Comparison of ENCODE assay signal across 8 cellular contexts in the genomic region with DNA sequence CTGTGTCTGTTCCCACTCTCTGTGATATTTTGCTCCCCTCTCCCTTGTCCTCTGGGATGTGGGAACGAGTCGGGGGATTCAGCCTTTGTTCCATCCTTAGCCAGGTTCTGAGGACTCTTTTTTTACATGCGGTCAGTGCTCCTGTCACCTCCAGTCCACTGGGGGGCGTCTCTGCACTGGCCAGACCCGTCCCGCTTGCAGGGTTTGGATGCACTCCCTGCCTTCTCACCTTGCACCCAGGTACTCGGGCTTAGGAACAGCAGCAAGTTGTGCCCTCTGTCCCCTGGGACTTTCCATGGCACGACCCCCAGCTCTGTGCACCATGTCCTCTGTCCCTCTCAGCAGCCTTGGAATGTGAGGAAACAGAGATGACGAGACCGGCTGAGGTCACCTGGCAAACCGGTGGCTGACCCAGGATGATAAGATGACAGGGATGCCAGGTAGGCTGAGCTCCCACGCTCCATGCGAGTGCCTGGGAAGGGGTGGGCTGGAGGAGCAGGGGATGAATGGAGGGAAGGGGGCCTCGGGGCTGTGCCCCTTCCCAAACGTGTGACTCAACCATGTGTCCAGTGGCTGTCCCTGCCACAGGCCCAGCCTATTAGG. TPM values are rescaled to one million over a fixed set of nuclear protein-coding genes. Genes with fewer than 3 reads are reported as not detected.
A peak's percentile ranks its signal among the peaks of the same experiment; 100 is the strongest.
DNase-seq lines count a peak whose midpoint lies in the region; ATAC-seq and TF ChIP-seq lines count a peak whose summit lies in the region.

No MANE protein-coding gene starts in this region.

- no peak overlapping the region for H2AFZ ChIP-seq in parathyroid adenoma

- no peak overlapping the region for H3K9ac ChIP-seq in parathyroid adenoma

- no peak overlapping the region for H3K4me3 ChIP-seq in fibroblast of the aortic adventitia (ENCODE audit: low read depth, low read length)
- no peak overlapping the region for H3K4me3 ChIP-seq in parathyroid adenoma (ENCODE audit: low read depth, low read length)

- H3K79me2 ChIP-seq in parathyroid adenoma = no peaks in the 10 kb centered on the region

- H3K36me3 ChIP-seq in parathyroid adenoma (ENCODE audit: control insufficient read depth, insufficient read depth, low read length) = no peaks in the 10 kb centered on the region

- no peaks in the 10 kb centered on the region for H3K9me3 ChIP-seq in parathyroid adenoma (ENCODE audit: control insufficient read depth, low read length)

- H3K27me3 ChIP-seq in parathyroid adenoma (ENCODE audit: control insufficient read depth, insufficient read depth, low read length) = no peaks in the 10 kb centered on the region

- DNase-seq in NCI-H748 (lab: John Stamatoyannopoulos, UW; ENCODE audit: unreplicated experiment) (peak; percentile 40), NCI-H748 treated with DMSO at 0.1 percent for 48 hours (lab: John Stamatoyannopoulos, UW) (no peak), NCI-H526 treated with DMSO at 0.1 percent for 48 hours (lab: John Stamatoyannopoulos, UW) (peak; percentile 55), activated T-cell treated with anti-CD3 and anti-CD28 coated beads for 1 hour (ENCODE audit: low read depth) (peak; percentile 36), fibroblast of the aortic adventitia (ENCODE audit: low read depth) (peak; percentile 36)

- H3K4me1 ChIP-seq in parathyroid adenoma = no peaks in the 10 kb centered on the region

- TF ChIP-seq CTCF in fibroblast of the aortic adventitia (IDR thresholded peaks at IDR 0.05; ENCODE audit: insufficient read depth, low read length) (peak; percentile 65), parathyroid adenoma (IDR thresholded peaks at IDR 0.05) (peak; percentile 65)

- no peak overlapping the region for H3K27ac ChIP-seq in parathyroid adenoma

- H3K4me2 ChIP-seq in parathyroid adenoma (ENCODE audit: low read length) = no peak overlapping the region

- ATAC-seq in HG02852 (IDR thresholded peaks at IDR 0.05; ENCODE audit: unreplicated experiment) = no peak
- ATAC-seq in HG03571 (IDR thresholded peaks at IDR 0.05; ENCODE audit: unreplicated experiment) = no peak

RNA-seq across cellular contexts. Expression of a gene that starts 27.3 kb away (rescaled TPM):
- 0.18 and 3.9 TPM in 2 replicates for total RNA-seq in fibroblast of the aortic adventitia (ENCODE audit: low replicate concordance)
